18 cellular contexts compared by ENCODE assay signal in genomic region chr9:81472701-81473100, GRCh38.
"Had no signal": no experiment of that assay in that cellular context is flagged by ENCODE, and none has a peak within 500 bp of the region (broad histone marks: within the 10 kb centered on the region; RNA-seq: fewer than 3 reads in every experiment).

No MANE protein-coding gene starts in this region.

- H3K4me2 ChIP-seq: hepatocyte had no signal

- H3K9me3 ChIP-seq: adrenal gland, psoas muscle, right lobe of liver, thoracic aorta, upper lobe of left lung had no signal

- H3K27ac ChIP-seq: adrenal gland, hepatocyte, psoas muscle, right lobe of liver, thoracic aorta, upper lobe of left lung, VCaP had no signal

- H3K36me3 ChIP-seq: adrenal gland, right lobe of liver, thoracic aorta, upper lobe of left lung had no signal

- H3K4me3 ChIP-seq: adrenal gland, hepatocyte, psoas muscle, right lobe of liver, thoracic aorta, upper lobe of left lung had no signal

- DNase-seq: activated CD4-positive, alpha-beta T cell treated with anti-CD3 and anti-CD28 coated beads, Interleukin-2, amount 50 U/mL, for 4 hours; activated gamma-delta T cell treated with Interleukin-2 at 50 U/mL for 16 hours; adrenal gland; dermis blood vessel endothelial cell; effector memory CD8-positive, alpha-beta T cell; islet precursor cell; mammary epithelial cell; psoas muscle; right lobe of liver; small intestine; stimulated activated CD4-positive, alpha-beta T cell treated with anti-CD3 and anti-CD28 coated beads, Interleukin-4, amount 100 ng/mL, for 24 hours; T-helper 17 cell; upper lobe of left lung had no signal

- H2AFZ ChIP-seq: hepatocyte had no signal

- ATAC-seq: activated naive CD4-positive, alpha-beta T cell treated with anti-CD3 and anti-CD28 coated beads, Interleukin-2, amount 50 U/mL, for 72 hours; effector memory CD8-positive, alpha-beta T cell; psoas muscle; right lobe of liver; stimulated activated effector memory CD8-positive, alpha-beta T cell treated with anti-CD3 and anti-CD28 coated beads, Interleukin-12 subunit alpha, Interleukin-12 subunit beta, amount 100 ng/mL, for 72 hours; T-helper 17 cell had no signal

- H3K4me1 ChIP-seq: adrenal gland, right lobe of liver, upper lobe of left lung had no signal

- H3K27me3 ChIP-seq: adrenal gland, hepatocyte, right lobe of liver, upper lobe of left lung had no signal

- H3K79me2 ChIP-seq: hepatocyte had no signal
